Comparison of ENCODE assay signal across 9 cellular contexts in genomic region chr2:184556639-184557038, GRCh38. TPM values are rescaled to one million over a fixed set of nuclear protein-coding genes. Genes with fewer than 3 reads are reported as not detected.
"Had no signal": no experiment of that assay in that cellular context is flagged by ENCODE, and none has a peak within 500 bp of the region (broad histone marks: within the 10 kb centered on the region; RNA-seq: fewer than 3 reads in every experiment).

No MANE protein-coding gene starts in this region.

- DNase-seq: GM23248, GOT3, H7, H9, HCEC 1CT, HFFc6 had no signal

- ATAC-seq: GM23338, HCT116 had no signal

- H3K4me3 ChIP-seq: GM23248, GM23338, HAP-1 had no signal

- H3K9me3 ChIP-seq: HAP-1 had no signal

- H3K36me3 ChIP-seq: HAP-1 had no signal

- H3K27ac ChIP-seq: GM23248 had no signal

- H3K9ac ChIP-seq: GM23248 had no signal

- H3K4me2 ChIP-seq: GM23338 had no signal

- H3K4me1 ChIP-seq: HAP-1 had no signal

- H2AFZ ChIP-seq: GM23248, GM23338 had no signal

RNA-seq across cellular contexts. Expression of gene ZNF804A, which starts 41.7 kb away (rescaled TPM):
- polyA plus RNA-seq: GM23338 had no signal
